Comparison of ENCODE assay signal across 15 cellular contexts in the genomic region with DNA sequence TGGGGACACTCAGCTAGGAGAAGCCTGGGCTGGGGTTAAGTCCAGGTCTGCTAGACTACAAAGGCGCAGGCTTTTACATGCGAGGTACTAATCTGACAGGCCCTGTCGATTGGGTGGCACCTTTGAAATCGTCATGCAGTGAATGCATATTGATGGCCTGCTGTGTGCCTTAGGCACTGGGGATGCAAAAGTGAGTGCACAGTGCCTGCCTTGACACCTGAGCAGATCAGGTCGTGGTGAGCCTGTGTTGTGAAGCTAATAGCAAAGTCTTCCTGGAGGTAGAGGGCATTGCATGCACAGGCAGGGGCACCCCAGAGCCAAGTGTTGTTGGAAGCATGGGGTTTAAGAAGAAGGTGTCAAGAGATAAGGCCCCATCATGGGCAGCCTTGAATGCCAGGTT. TPM values are rescaled to one million over a fixed set of nuclear protein-coding genes. Genes with fewer than 3 reads are reported as not detected.
DNase-seq lines count a peak whose midpoint lies in the region; ATAC-seq and TF ChIP-seq lines count a peak whose summit lies in the region.
"Had no signal": no experiment of that assay in that cellular context is flagged by ENCODE, and none has a peak within 500 bp of the region (broad histone marks: within the 10 kb centered on the region; RNA-seq: fewer than 3 reads in every experiment).

No MANE protein-coding gene starts in this region.

- H3K14ac ChIP-seq in IMR-90 (replicated peaks; ENCODE audit: low read depth, low read length) = 0 out of 2 replicates have a peak overlapping the region, but pooled peaks have one; percentile 8

- ATAC-seq in IMR-90 (ENCODE audit: low read depth) (no peak), GM18498 (IDR thresholded peaks at IDR 0.05; ENCODE audit: unreplicated experiment) (no peak)
- no peak for ATAC-seq in CD4-positive, alpha-beta T cell (ENCODE audit: poor library complexity)
- ATAC-seq: sciatic nerve had no signal

- H3K4ac ChIP-seq in IMR-90 (ENCODE audit: low read depth, low read length) = no peak overlapping the region

- H3K9me3 ChIP-seq in IMR-90 (ENCODE audit: control insufficient read depth, insufficient read depth, low read length) (no peaks in the 10 kb centered on the region), neural progenitor cell (ENCODE audit: low read depth) (no peaks in the 10 kb centered on the region)
- no peaks in the 10 kb centered on the region for H3K9me3 ChIP-seq in CD4-positive, alpha-beta T cell (ENCODE audit: control insufficient read depth, low read length)

- H3K9ac ChIP-seq in IMR-90 (ENCODE audit: low read depth, low read length) (no peak overlapping the region), neural progenitor cell (no peak overlapping the region)

- no peak overlapping the region for H4K5ac ChIP-seq in IMR-90 (ENCODE audit: low read depth, low read length)

- H2BK120ac ChIP-seq in IMR-90 (ENCODE audit: low read depth, low read length) = no peak overlapping the region

- CTCF ChIA-PET in IMR-90 (lab: Yijun Ruan, JAX) = interaction anchor here (0.6 kb wide), 1 partner anchor 11 kb away, joined by 3 read pairs; no protein-coding TSS in a partner anchor
- CTCF ChIA-PET in activated naive CD4-positive, alpha-beta T cell treated with anti-CD3 and anti-CD28 coated beads, Interleukin-2, amount 10 ng/mL, durations not matched to agents 7 days and 5 days (lab: Charles Lee) = interaction anchor here (1.4 kb wide), 1 partner anchor 86 kb away, joined by 4 read pairs; no protein-coding TSS in a partner anchor
- CTCF ChIA-PET in CD4-positive, alpha-beta T cell (lab: Charles Lee) = no interaction called here

- intact Hi-C loops in IMR-90 (cut with micrococcal nuclease) = no loop called here
- intact Hi-C loops in CD4-positive, alpha-beta T cell (cut with DNase I, micrococcal nuclease) = no loop called here

- H3K27ac Mint-ChIP-seq in neural progenitor cell = peak overlapping the region; percentile 24
- no peak overlapping the region for H3K27ac Mint-ChIP-seq in activated naive CD4-positive, alpha-beta T cell treated with anti-CD3 and anti-CD28 coated beads, Interleukin-2, amount 10 ng/mL, durations not matched to agents 7 days and 5 days
- no peak overlapping the region for H3K27ac Mint-ChIP-seq in CD4-positive, alpha-beta T cell

- H4K8ac ChIP-seq in IMR-90 (ENCODE audit: low read depth in 2 of 2, low read length in 2 of 2) = no peak overlapping the region

- no peak overlapping the region for H2BK15ac ChIP-seq in IMR-90 (ENCODE audit: low read depth, low read length)

- peaks cover 27 to 55% of the 10 kb centered on the region in 2 experiments for H3K79me1 ChIP-seq in IMR-90 (ENCODE audit: low read depth in 1 of 2, low read length in 2 of 2)

- DNase-seq in COLO668 (lab: John Stamatoyannopoulos, UW; ENCODE audit: unreplicated experiment) = peak; percentile 23
- DNase-seq in IMR-90 = no peak
- DNase-seq in neural progenitor cell (ENCODE audit: low spot score) = no peak
- no peak for DNase-seq in NOMO-1 treated with dmso at 0.1 percent for 144 hours (lab: John Stamatoyannopoulos, UW; ENCODE audit: unreplicated experiment)
- DNase-seq in activated naive CD4-positive, alpha-beta T cell treated with anti-CD3 and anti-CD28 coated beads, Interleukin-2, amount 10 ng/mL, durations not matched to agents 7 days and 5 days = no peak
- DNase-seq in CD4-positive, alpha-beta T cell = no peak
- DNase-seq: activated CD8-positive, alpha-beta memory T cell treated with anti-CD3 and anti-CD28 coated beads, Interleukin-2, amount 50 U/mL, for 4 hours; activated gamma-delta T cell; cerebellar nuclear complex; NCI-H2171; stimulated activated CD4-positive, alpha-beta T cell treated with anti-CD3 and anti-CD28 coated beads, Interleukin-2, amount 100 ng/mL, for 24 hours had no signal

- H2BK5ac ChIP-seq in IMR-90 (ENCODE audit: low read depth, low read length, poor library complexity, severe bottlenecking) = no peak overlapping the region

- H3K36me3 ChIP-seq in IMR-90 (ENCODE audit: control insufficient read depth, insufficient read depth, low read length) = no peaks in the 10 kb centered on the region
- no peaks in the 10 kb centered on the region for H3K36me3 ChIP-seq in neural progenitor cell

- H3K4me2 ChIP-seq in IMR-90 (ENCODE audit: low read depth, low read length) (no peak overlapping the region), neural progenitor cell (no peak overlapping the region)

- H3K4me3 Mint-ChIP-seq in neural progenitor cell = no peak overlapping the region
- no peak overlapping the region for H3K4me3 Mint-ChIP-seq in activated naive CD4-positive, alpha-beta T cell treated with anti-CD3 and anti-CD28 coated beads, Interleukin-2, amount 10 ng/mL, durations not matched to agents 7 days and 5 days
- no peak overlapping the region for H3K4me3 Mint-ChIP-seq in CD4-positive, alpha-beta T cell

- no TSS peak for BruUV-seq in IMR-90 (replicated peaks; lab: Mats Ljungman, UMichigan)

- H2AK5ac ChIP-seq in IMR-90 (ENCODE audit: low read depth, low read length) = peak overlapping the region; percentile 30; the same call in 1 of the 2 replicates

- TF ChIP-seq POLR2A in IMR-90 (IDR thresholded peaks at IDR 0.05; ENCODE audit: low read depth, low read length) = no peak

- H3K27ac ChIP-seq in IMR-90 (ENCODE audit: insufficient read depth, low read length) (no peak overlapping the region), VCaP (peak overlapping the region; percentile 74), neural progenitor cell (no peak overlapping the region)
- H3K27ac ChIP-seq in CD4-positive, alpha-beta T cell (ENCODE audit: low read depth, low read length) = no peak overlapping the region
- H3K27ac ChIP-seq: SK-N-MC had no signal

- H3K4me3 ChIP-seq in IMR-90 (ENCODE audit: insufficient read depth, low read depth, low read length) (no peak overlapping the region), neural progenitor cell (no peak overlapping the region)
- H3K4me3 ChIP-seq: SK-N-MC had no signal

- no peaks in the 10 kb centered on the region for H3K9me3 Mint-ChIP-seq in neural progenitor cell
- no peaks in the 10 kb centered on the region for H3K9me3 Mint-ChIP-seq in activated naive CD4-positive, alpha-beta T cell treated with anti-CD3 and anti-CD28 coated beads, Interleukin-2, amount 10 ng/mL, durations not matched to agents 7 days and 5 days
- no peaks in the 10 kb centered on the region for H3K9me3 Mint-ChIP-seq in CD4-positive, alpha-beta T cell

- peaks cover 37% of the 10 kb centered on the region for H3K4me1 Mint-ChIP-seq in neural progenitor cell
- H3K4me1 Mint-ChIP-seq in activated naive CD4-positive, alpha-beta T cell treated with anti-CD3 and anti-CD28 coated beads, Interleukin-2, amount 10 ng/mL, durations not matched to agents 7 days and 5 days = no peaks in the 10 kb centered on the region
- no peaks in the 10 kb centered on the region for H3K4me1 Mint-ChIP-seq in CD4-positive, alpha-beta T cell (ENCODE audit: low read depth)

- POLR2A ChIA-PET in IMR-90 (lab: Charles Lee; ENCODE audit: unreplicated experiment) = no interaction called here
- POLR2A ChIA-PET in CD4-positive, alpha-beta T cell (lab: Charles Lee) = no interaction called here

- H2BK20ac ChIP-seq in IMR-90 (ENCODE audit: low read depth, low read length) = no peak overlapping the region

- in situ Hi-C loops in IMR-90 (cut with MboI; ENCODE audit: low sequenced_read_pairs) = no loop called here

- dilution Hi-C loops in IMR-90 (cut with HindIII; ENCODE audit: low sequenced_read_pairs, unreplicated experiment) = no loop called here

- TF ChIP-seq RAD21 in IMR-90 (IDR thresholded peaks at IDR 0.05; ENCODE audit: low read length) = no peak

- no peak overlapping the region for H3K18ac ChIP-seq in IMR-90 (ENCODE audit: low read depth, low read length)

- H3K4me1 ChIP-seq in IMR-90 (ENCODE audit: control insufficient read depth, insufficient read depth, low read length) (peaks cover 8% of the 10 kb centered on the region), neural progenitor cell (peaks cover 22% of the 10 kb centered on the region)

- H3K9me1 ChIP-seq in IMR-90 (ENCODE audit: insufficient read depth, low read length) = peaks cover 6% of the 10 kb centered on the region; the same call in 1 of the 2 replicates

- H3K79me2 ChIP-seq in neural progenitor cell (ENCODE audit: low read depth) = peaks cover 6% of the 10 kb centered on the region

- H3F3A ChIP-seq in neural progenitor cell (ENCODE audit: low read depth) = no peaks in the 10 kb centered on the region

- H4K20me1 ChIP-seq in IMR-90 (ENCODE audit: insufficient read depth, low read length) (peaks cover 3% of the 10 kb centered on the region; the same call in 1 of the 2 replicates), neural progenitor cell (ENCODE audit: low read depth) (no peaks in the 10 kb centered on the region)

- WGBS in IMR-90 (ENCODE audit: extremely low coverage in 2 of 2, insufficient read length in 1 of 2), 2 experiments = 71% methylated on average over 5 of the region's 5 CpGs; no CpG with 5 or more reads in 1 of the 2 experiments

- H2AFZ ChIP-seq in IMR-90 (replicated peaks; ENCODE audit: low read length, poor library complexity) (no peak overlapping the region), neural progenitor cell (replicated peaks) (no peak overlapping the region)

- no peaks in the 10 kb centered on the region for H3K27me3 Mint-ChIP-seq in neural progenitor cell (ENCODE audit: insufficient read depth, low read depth)
- no peaks in the 10 kb centered on the region for H3K27me3 Mint-ChIP-seq in activated naive CD4-positive, alpha-beta T cell treated with anti-CD3 and anti-CD28 coated beads, Interleukin-2, amount 10 ng/mL, durations not matched to agents 7 days and 5 days
- H3K27me3 Mint-ChIP-seq in CD4-positive, alpha-beta T cell = no peaks in the 10 kb centered on the region

- H3K27me3 ChIP-seq in IMR-90 (ENCODE audit: control insufficient read depth, insufficient read depth, low read length) (no peaks in the 10 kb centered on the region), neural progenitor cell (no peaks in the 10 kb centered on the region)
- no peaks in the 10 kb centered on the region for H3K27me3 ChIP-seq in CD4-positive, alpha-beta T cell (ENCODE audit: control insufficient read depth, insufficient read depth, low read length)

- no peak overlapping the region for H4K91ac ChIP-seq in IMR-90 (ENCODE audit: insufficient read depth, low read depth, low read length)

- H3K56ac ChIP-seq in IMR-90 (ENCODE audit: extremely low read depth, insufficient read depth, low read length) = no peak overlapping the region

- no peak overlapping the region for H3K23ac ChIP-seq in IMR-90 (ENCODE audit: low read depth, low read length)

- H3K36me3 Mint-ChIP-seq in neural progenitor cell = no peaks in the 10 kb centered on the region
- H3K36me3 Mint-ChIP-seq in activated naive CD4-positive, alpha-beta T cell treated with anti-CD3 and anti-CD28 coated beads, Interleukin-2, amount 10 ng/mL, durations not matched to agents 7 days and 5 days = no peaks in the 10 kb centered on the region
- no peaks in the 10 kb centered on the region for H3K36me3 Mint-ChIP-seq in CD4-positive, alpha-beta T cell (ENCODE audit: low read depth)

- H2AK9ac ChIP-seq in IMR-90 (replicated peaks; ENCODE audit: low read depth, low read length, poor library complexity) = no peak overlapping the region

- TF ChIP-seq CTCF in IMR-90 (conservative IDR thresholded peaks at IDR 0.05; ENCODE audit: low read depth, low read length) (no peak), VCaP (conservative IDR thresholded peaks at IDR 0.05) (no peak), neural progenitor cell (IDR thresholded peaks at IDR 0.05) (no peak)
- no peak for TF ChIP-seq CTCF in CD4-positive, alpha-beta T cell (IDR thresholded peaks at IDR 0.05)

RNA-seq across cellular contexts. Expression of gene LRRC1, which starts 16.9 kb away (rescaled TPM):
- total RNA-seq in IMR-90 (2012; rRNA removed) = 6.1 and 6.7 TPM in 2 replicates
- 4.3 and 5.1 TPM in 2 replicates for polyA plus RNA-seq in IMR-90 (2012; rRNA removed)
- 3.1 and 3.6 TPM in 2 replicates for polyA plus RNA-seq in IMR-90 (2012; cell fraction: cytosol; rRNA removed)
- 5.1 and 13.1 TPM in 2 replicates for polyA plus RNA-seq in IMR-90 (2012; cell fraction: nucleus; rRNA removed; ENCODE audit: low replicate concordance)
- 12.2 and 14.0 TPM in 2 replicates for total RNA-seq in neural progenitor cell (ENCODE audit: low replicate concordance)
- total RNA-seq in CD4-positive, alpha-beta T cell = 1 to 10 TPM in 1 of 2 experiments, under 1 TPM in 1; 0.78 to 1.1 TPM
